7 cellular contexts compared by ENCODE assay signal in genomic region chr5:127472700-127473099, GRCh38.
"Had no signal": no experiment of that assay in that cellular context is flagged by ENCODE, and none has a peak within 500 bp of the region (broad histone marks: within the 10 kb centered on the region; RNA-seq: fewer than 3 reads in every experiment).

No MANE protein-coding gene starts in this region.

- H3K4me2 ChIP-seq: GM23338 had no signal

- H3K27ac ChIP-seq: HL-60 had no signal

- H3K4me1 ChIP-seq: HAP-1 had no signal

- DNase-seq: H7, HFFc6, KG1 had no signal

- H3K36me3 ChIP-seq: HAP-1 had no signal

- ATAC-seq: GM23338, HCT116 had no signal

- H3K9me3 ChIP-seq: HAP-1 had no signal

- H3K4me3 ChIP-seq: GM23338, HAP-1 had no signal
